30 cellular contexts compared by ENCODE assay signal in genomic region chr2:79125721-79125985, GRCh38. TPM values are rescaled to one million over a fixed set of nuclear protein-coding genes. Genes with fewer than 3 reads are reported as not detected.
"Had no signal": no experiment of that assay in that cellular context is flagged by ENCODE, and none has a peak within 500 bp of the region (broad histone marks: within the 10 kb centered on the region; RNA-seq: fewer than 3 reads in every experiment).

No MANE protein-coding gene starts in this region.

- H3K9me3 ChIP-seq: stomach, suprapubic skin, testis, thoracic aorta, thyroid gland, tibial artery, tibial nerve, transverse colon, upper lobe of left lung, upper lobe of right lung, uterus, vagina had no signal

- H3K27me3 ChIP-seq: stomach, suprapubic skin, testis, thyroid gland, tibial artery, tibial nerve, upper lobe of left lung, upper lobe of right lung, uterus, vagina had no signal

- H3K27ac ChIP-seq: stomach, suprapubic skin, testis, thoracic aorta, thyroid gland, tibial artery, tibial nerve, transverse colon, upper lobe of left lung, upper lobe of right lung, uterus, vagina had no signal

- H3K36me3 ChIP-seq: stomach, suprapubic skin, thoracic aorta, thyroid gland, tibial artery, tibial nerve, transverse colon, upper lobe of left lung, upper lobe of right lung, uterus, vagina had no signal

- H3K4me3 ChIP-seq: stomach, suprapubic skin, testis, thoracic aorta, thyroid gland, tibial artery, tibial nerve, transverse colon, upper lobe of left lung, upper lobe of right lung, uterus, vagina had no signal

- DNase-seq: stimulated activated CD4-positive, alpha-beta T cell treated with anti-CD3 and anti-CD28 coated beads, Interleukin-2, amount 100 ng/mL, for 48 hours; stimulated activated CD4-positive, alpha-beta T cell treated with anti-CD3 and anti-CD28 coated beads, Interleukin-4, amount 100 ng/mL, for 1 hour; stimulated activated CD4-positive, alpha-beta T cell treated with anti-CD3 and anti-CD28 coated beads, Interleukin-4, amount 100 ng/mL, for 24 hours; stimulated activated CD4-positive, alpha-beta T cell treated with anti-CD3 and anti-CD28 coated beads, Interleukin-4, amount 100 ng/mL, for 4 hours; stimulated activated CD8-positive, alpha-beta memory T cell treated with anti-CD3 and anti-CD28 coated beads, Interleukin-4, amount 100 ng/mL, for 48 hours; stimulated activated naive B cell treated with anti-CD40 and anti-IgM and Interleukin-4, amounts not matched to agents 10 μg/mL and 1 μg/mL and 100 μg/mL, for 72 hours; stimulated activated naive CD4-positive, alpha-beta T cell; stimulated activated naive CD4-positive, alpha-beta T cell treated with Interleukin-2 at 50 U/mL for 16 hours; stimulated activated naive CD8-positive, alpha-beta T cell treated with anti-CD3 and anti-CD28 coated beads, Interleukin-15, amount 100 ng/mL, for 72 hours; stimulated activated naive CD8-positive, alpha-beta T cell treated with anti-CD3 and anti-CD28 coated beads, Interleukin-15, Interleukin-2, amounts not matched to agents 100 U/mL and 50 U/mL, for 24 hours; stomach; substantia nigra; testis; thyroid gland; tibial artery; transverse colon; trophoblast cell; upper lobe of left lung; upper lobe of right lung; uterus had no signal

- ATAC-seq: stimulated activated effector memory CD8-positive, alpha-beta T cell treated with anti-CD3 and anti-CD28 coated beads, Interleukin-12 subunit alpha, Interleukin-12 subunit beta, amount 100 ng/mL, for 72 hours; stimulated activated memory B cell treated with anti-CD40 and anti-IgM and Interleukin-4, amounts not matched to agents 10 μg/mL and 1 μg/mL and 100 μg/mL, for 72 hours; stimulated activated naive B cell treated with anti-CD40 and anti-IgM and Interleukin-4, amounts not matched to agents 10 μg/mL and 1 μg/mL and 100 μg/mL, for 72 hours; stimulated activated naive CD8-positive, alpha-beta T cell treated with anti-CD3 and anti-CD28 coated beads, Interleukin-15, amount 100 ng/mL, for 72 hours; stimulated activated naive CD8-positive, alpha-beta T cell treated with anti-CD3 and anti-CD28 coated beads, Interleukin-15, Interleukin-2, amounts not matched to agents 100 U/mL and 50 U/mL, for 24 hours; upper lobe of right lung had no signal

- H3K4me1 ChIP-seq: stomach, suprapubic skin, testis, thyroid gland, tibial artery, transverse colon, upper lobe of left lung, upper lobe of right lung, uterus, vagina had no signal

RNA-seq across cellular contexts. Expression of gene REG1A, which starts 5.4 kb away (rescaled TPM):
- total RNA-seq: subcutaneous adipose tissue, temporal lobe, thyroid gland, transverse colon, upper lobe of right lung, ureter, urinary bladder, vagina had no signal

RNA-seq across cellular contexts. Expression of gene REG3A, which starts 33.9 kb away (rescaled TPM):
- total RNA-seq: subcutaneous adipose tissue, temporal lobe, testis, thyroid gland, tibial nerve, transverse colon, upper lobe of right lung, ureter, urinary bladder, uterus, vagina had no signal
- polyA plus RNA-seq: urinary bladder had no signal

RNA-seq across cellular contexts. Expression of gene REG1B, which starts 37.9 kb away (rescaled TPM):
- total RNA-seq: stomach, subcutaneous adipose tissue, suprapubic skin, temporal lobe, testis, thyroid gland, transverse colon, upper lobe of right lung, ureter, urinary bladder, uterus, vagina had no signal
